9 cellular contexts compared by ENCODE assay signal in genomic region chr6:32627831-32628230, GRCh38.
A peak's percentile ranks its signal among the peaks of the same experiment; 100 is the strongest.
DNase-seq lines count a peak whose midpoint lies in the region; ATAC-seq and TF ChIP-seq lines count a peak whose summit lies in the region.
"Had no signal": no experiment of that assay in that cellular context is flagged by ENCODE, and none has a peak within 500 bp of the region (broad histone marks: within the 10 kb centered on the region; RNA-seq: fewer than 3 reads in every experiment).

No MANE protein-coding gene starts in this region.

- in situ Hi-C loops in astrocyte of the spinal cord (cut with HindIII; ENCODE audit: low sequenced_read_pairs), result no loop called here

- peaks cover 10% of the 10 kb centered on the region for H3K9me3 Mint-ChIP-seq in nephron progenitor cell

- ATAC-seq in HG03432 (IDR thresholded peaks at IDR 0.05; ENCODE audit: unreplicated experiment) (peak; percentile 47), GM21381 (IDR thresholded peaks at IDR 0.05; ENCODE audit: unreplicated experiment) (no peak), GM18909 (IDR thresholded peaks at IDR 0.05; ENCODE audit: poor library complexity, unreplicated experiment) (no peak), GM18517 (IDR thresholded peaks at IDR 0.05; ENCODE audit: unreplicated experiment) (no peak)
- ATAC-seq: HCT116 had no signal

- no peak overlapping the region for H3K4me3 Mint-ChIP-seq in nephron progenitor cell

- peak; percentile 10 for DNase-seq in astrocyte of the spinal cord (ENCODE audit: low read depth, low spot score)
- peak; percentile 17 for DNase-seq in nephron progenitor cell
- no peak for DNase-seq in SHP77 (lab: John Stamatoyannopoulos, UW)

- H3K4me3 ChIP-seq in GM12875 (ENCODE audit: low read depth, low read length) (peak overlapping the region; percentile 28), astrocyte of the spinal cord (ENCODE audit: low read depth, low read length) (no peak overlapping the region)

- no peak for TF ChIP-seq CTCF in GM12875 (IDR thresholded peaks at IDR 0.05; ENCODE audit: borderline replicate concordance, insufficient read depth, low read depth, low read length)
- TF ChIP-seq CTCF in astrocyte of the spinal cord (IDR thresholded peaks at IDR 0.05; ENCODE audit: low read depth, low read length), result no peak
- no peak for TF ChIP-seq CTCF in nephron progenitor cell (IDR thresholded peaks at IDR 0.05)

- no peaks in the 10 kb centered on the region for H3K36me3 Mint-ChIP-seq in nephron progenitor cell (ENCODE audit: low read depth)

- no peaks in the 10 kb centered on the region for H3K4me1 Mint-ChIP-seq in nephron progenitor cell

- H3K27ac Mint-ChIP-seq in nephron progenitor cell, result peak overlapping the region; percentile 24

- H3K27me3 Mint-ChIP-seq in nephron progenitor cell (ENCODE audit: low read depth, poor library complexity), result peaks cover 4% of the 10 kb centered on the region

Comparison
In these comparisons a context has a peak if more than half of its experiments do, and no peak if none do; other contexts are left out.
1. DNase-seq: peak in astrocyte of the spinal cord (single experiment) and nephron progenitor cell (single experiment); none in SHP77 (0 of 2).